ENCODE assay signal across 16 cellular contexts in genomic region chr12:12819221-12819620, GRCh38. TPM values are rescaled to one million over a fixed set of nuclear protein-coding genes. Genes with fewer than 3 reads are reported as not detected.
DNase-seq lines count a peak whose midpoint lies in the region; ATAC-seq and TF ChIP-seq lines count a peak whose summit lies in the region.
"Had no signal": no experiment of that assay in that cellular context is flagged by ENCODE, and none has a peak within 500 bp of the region (broad histone marks: within the 10 kb centered on the region; RNA-seq: fewer than 3 reads in every experiment).

No MANE protein-coding gene starts in this region.

- H3K9me3 ChIP-seq in right cardiac atrium (ENCODE audit: control insufficient read depth, low read length), result no peaks in the 10 kb centered on the region
- no peaks in the 10 kb centered on the region for H3K9me3 ChIP-seq in muscle layer of duodenum (ENCODE audit: control insufficient read depth in 1 of 2, low read length in 2 of 2)
- no peaks in the 10 kb centered on the region for H3K9me3 ChIP-seq in vagina

- no peak overlapping the region for H3K4me3 Mint-ChIP-seq in MCF 10A (ENCODE audit: unreplicated experiment)
- H3K4me3 Mint-ChIP-seq: activated T-cell treated with anti-CD3 and anti-CD28 coated beads, Interleukin-2, amount 50 U/mL, for 4 hours; natural killer cell treated with Interleukin-12 subunit alpha and Interleukin-12 subunit beta and Interleukin-15 and Interleukin-18, amount 100 ng/mL, for 72 hours had no signal

- H3K27ac ChIP-seq in right cardiac atrium (ENCODE audit: low read length) (peak overlapping the region; percentile 50), muscle layer of duodenum (ENCODE audit: low read length) (peak overlapping the region; percentile 42), vagina (peak overlapping the region; percentile 18)
- H3K27ac ChIP-seq: KMS-11, WERI-Rb-1 had no signal

- peak overlapping the region; percentile 71 for H3K27ac Mint-ChIP-seq in MCF 10A (ENCODE audit: low read depth, unreplicated experiment)
- H3K27ac Mint-ChIP-seq: natural killer cell treated with Interleukin-12 subunit alpha and Interleukin-12 subunit beta and Interleukin-15 and Interleukin-18, amount 100 ng/mL, for 72 hours had no signal

- CTCF ChIA-PET in MCF 10A (lab: Yijun Ruan, JAX), result interaction anchor here (0.6 to 1.8 kb wide), 7 partner anchors 14 to 1680 kb away, joined by 3 to 16 read pairs (median 3); no protein-coding TSS in a partner anchor

- H3K4me3 ChIP-seq in right cardiac atrium (ENCODE audit: low read length) (no peak overlapping the region), muscle layer of duodenum (ENCODE audit: low read depth in 1 of 2, low read length in 2 of 2) (no peak overlapping the region), vagina (no peak overlapping the region)
- H3K4me3 ChIP-seq: skin epidermis had no signal

- peaks cover 46% of the 10 kb centered on the region for H3K4me1 Mint-ChIP-seq in MCF 10A (ENCODE audit: insufficient read depth, unreplicated experiment)

- peaks cover 70% of the 10 kb centered on the region for H3K36me3 Mint-ChIP-seq in MCF 10A (ENCODE audit: insufficient read depth, unreplicated experiment)

- ATAC-seq in right cardiac atrium, result no peak
- no peak for ATAC-seq in Right ventricle myocardium inferior
- ATAC-seq: natural killer cell treated with Interleukin-12 subunit alpha and Interleukin-12 subunit beta and Interleukin-15 and Interleukin-18, amount 100 ng/mL, for 72 hours had no signal

- no peak for DNase-seq in right cardiac atrium
- no peak for DNase-seq in Right ventricle myocardium inferior (ENCODE audit: missing footprints)
- no peak for DNase-seq in MCF 10A (ENCODE audit: unreplicated experiment)
- DNase-seq in vagina (ENCODE audit: extremely low spot score in 2 of 2), result no peak
- no peak for DNase-seq in NCI-H2107 treated with DMSO at 0.1 percent for 48 hours (lab: John Stamatoyannopoulos, UW; ENCODE audit: unreplicated experiment)
- no peak for DNase-seq in NOMO-1 treated with DMSO at 0.1 percent for 48 hours (lab: John Stamatoyannopoulos, UW; ENCODE audit: unreplicated experiment)
- no peak for DNase-seq in GM19238 (ENCODE audit: insufficient read length, low spot score)
- DNase-seq: activated T-cell treated with anti-CD3 and anti-CD28 coated beads, Interleukin-2, amount 50 U/mL, for 4 hours; DMS 273 treated with DMSO at 0.1 percent for 48 hours; effector CD8-positive, alpha-beta T cell; NCI-H187; WERI-Rb-1 had no signal

- TF ChIP-seq POLR2A in vagina (IDR thresholded peaks at IDR 0.05), result no peak

- no peaks in the 10 kb centered on the region for H3K9me3 Mint-ChIP-seq in MCF 10A (ENCODE audit: unreplicated experiment)
- H3K9me3 Mint-ChIP-seq: activated T-cell treated with anti-CD3 and anti-CD28 coated beads, Interleukin-2, amount 50 U/mL, for 4 hours; natural killer cell treated with Interleukin-12 subunit alpha and Interleukin-12 subunit beta and Interleukin-15 and Interleukin-18, amount 100 ng/mL, for 72 hours had no signal

- no peaks in the 10 kb centered on the region for H3K27me3 Mint-ChIP-seq in MCF 10A (ENCODE audit: insufficient read depth, unreplicated experiment)
- H3K27me3 Mint-ChIP-seq: natural killer cell treated with Interleukin-12 subunit alpha and Interleukin-12 subunit beta and Interleukin-15 and Interleukin-18, amount 100 ng/mL, for 72 hours had no signal

- no TSS peak for BruUV-seq in MCF 10A (replicated peaks; lab: Mats Ljungman, UMichigan)

- TF ChIP-seq CTCF in MCF 10A (IDR thresholded peaks at IDR 0.05; ENCODE audit: unreplicated experiment), result no peak
- TF ChIP-seq CTCF in vagina (IDR thresholded peaks at IDR 0.05), result no peak

- WGBS in right cardiac atrium, result 89% methylated on average over 2 of the region's 2 CpGs

- H3K4me1 ChIP-seq in right cardiac atrium (ENCODE audit: control insufficient read depth, insufficient read depth, low read length) (peaks cover 2% of the 10 kb centered on the region), muscle layer of duodenum (ENCODE audit: control insufficient read depth in 1 of 2, insufficient read depth in 2 of 2, low read length in 2 of 2) (peaks cover 3 to 34% of the 10 kb centered on the region in 2 donors), vagina (peaks cover 40% of the 10 kb centered on the region)

- POLR2A ChIA-PET in MCF 10A (lab: Yijun Ruan, JAX), result interaction anchor here (0.8 to 1.6 kb wide), 6 partner anchors 10 to 82 kb away, joined by 3 to 11 read pairs (median 6); no protein-coding TSS in a partner anchor

- H3K36me3 ChIP-seq in muscle layer of duodenum (ENCODE audit: control insufficient read depth in 1 of 2, insufficient read depth in 2 of 2, low read length in 2 of 2) (peaks cover 27 to 48% of the 10 kb centered on the region in 2 donors), vagina (peaks cover 0 to 35% of the 10 kb centered on the region in 2 donors)

- H3K27me3 ChIP-seq in right cardiac atrium (ENCODE audit: control insufficient read depth, insufficient read depth) (no peaks in the 10 kb centered on the region), muscle layer of duodenum (ENCODE audit: low read depth, low read length) (no peaks in the 10 kb centered on the region), vagina (no peaks in the 10 kb centered on the region)

- intact Hi-C loops in right cardiac atrium (cut with DNase I) (no loop called here), Right ventricle myocardium inferior (cut with DNase I) (loop anchor here (10.0 kb wide), 1 partner anchor 386 kb away; no protein-coding TSS in a partner anchor), MCF 10A (cut with micrococcal nuclease) (no loop called here), vagina (cut with DNase I) (no loop called here)

RNA-seq across cellular contexts. Expression of gene DDX47, which starts 6.1 kb away (rescaled TPM):
- total RNA-seq in right cardiac atrium (10 to 100 TPM; 31.9 to 33.3 (median 32.6) TPM), Right ventricle myocardium inferior (26.5 TPM), MCF 10A (2022) (47.0 and 47.7 TPM in 2 replicates), vagina (42.0 TPM)
- 23.0 TPM for polyA plus RNA-seq in right cardiac atrium

RNA-seq across cellular contexts. Expression of gene APOLD1, which starts 33.8 kb away (rescaled TPM):
- total RNA-seq in right cardiac atrium (10 to 100 TPM; 15.0 to 43.0 (median 16.6) TPM), Right ventricle myocardium inferior (19.7 TPM), MCF 10A (2022) (8.0 and 8.2 TPM in 2 replicates), vagina (127 TPM)
- 20.9 TPM for polyA plus RNA-seq in right cardiac atrium
